In the genomic region with DNA sequence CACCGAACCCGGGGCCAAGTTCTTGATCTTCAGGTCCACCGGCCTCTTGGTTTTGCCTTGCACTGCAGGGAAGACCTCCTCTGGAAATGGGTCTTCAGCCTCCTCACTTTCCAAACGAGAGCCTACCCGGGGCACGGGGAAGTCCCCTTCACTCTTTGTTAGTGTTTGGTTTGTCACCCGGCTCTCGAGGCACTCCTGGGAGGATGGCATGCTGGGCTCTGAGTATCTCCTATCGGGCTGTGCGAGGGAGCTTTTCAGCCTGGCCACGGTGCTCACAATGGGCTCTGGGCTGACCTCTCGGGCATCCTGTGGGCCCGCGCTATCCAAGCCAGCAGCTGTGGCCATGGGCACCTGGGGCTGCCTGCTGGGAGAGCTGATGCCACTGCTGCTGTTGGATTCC, we compare ENCODE assay signal across 21 cellular contexts. TPM values are rescaled to one million over a fixed set of nuclear protein-coding genes. Genes with fewer than 3 reads are reported as not detected.
A peak's percentile ranks its signal among the peaks of the same experiment; 100 is the strongest.
DNase-seq lines count a peak whose midpoint lies in the region; ATAC-seq lines count a peak whose summit lies in the region.
"Had no signal": no experiment of that assay in that cellular context is flagged by ENCODE, and none has a peak within 500 bp of the region (broad histone marks: within the 10 kb centered on the region; RNA-seq: fewer than 3 reads in every experiment).

No MANE protein-coding gene starts in this region.

- H3K9me3 Mint-ChIP-seq in activated CD4-positive, alpha-beta T cell treated with anti-CD3 and anti-CD28 coated beads, Interleukin-2, amount 10 ng/mL, durations not matched to agents 24 days and 14 days: no peaks in the 10 kb centered on the region
- no peaks in the 10 kb centered on the region for H3K9me3 Mint-ChIP-seq in CD4-positive, alpha-beta memory T cell
- H3K9me3 Mint-ChIP-seq in activated T-cell treated with anti-CD3 and anti-CD28 coated beads, Interleukin-2, amount 50 U/mL, for 24 hours: no peaks in the 10 kb centered on the region
- H3K9me3 Mint-ChIP-seq in memory B cell: no peaks in the 10 kb centered on the region
- H3K9me3 Mint-ChIP-seq: nephron had no signal

- no peaks in the 10 kb centered on the region for H3K9me3 ChIP-seq in CD4-positive, alpha-beta memory T cell (ENCODE audit: control insufficient read depth in 1 of 2, low read length in 2 of 2)
- H3K9me3 ChIP-seq: heart right ventricle, stomach had no signal

- peaks cover 46% of the 10 kb centered on the region for H3K4me1 Mint-ChIP-seq in activated CD4-positive, alpha-beta T cell treated with anti-CD3 and anti-CD28 coated beads, Interleukin-2, amount 10 ng/mL, durations not matched to agents 24 days and 14 days
- H3K4me1 Mint-ChIP-seq in CD4-positive, alpha-beta memory T cell: peaks cover 46 to 79% (median 63%) of the 10 kb centered on the region in 4 donors
- peaks cover 74% of the 10 kb centered on the region for H3K4me1 Mint-ChIP-seq in activated T-cell treated with anti-CD3 and anti-CD28 coated beads, Interleukin-2, amount 50 U/mL, for 24 hours (ENCODE audit: low read depth)
- peaks cover 40% of the 10 kb centered on the region for H3K4me1 Mint-ChIP-seq in memory B cell

- peaks cover 71% of the 10 kb centered on the region for H3K4me1 ChIP-seq in CD4-positive, alpha-beta memory T cell (ENCODE audit: insufficient read depth, low read length)

- H3K27me3 ChIP-seq in CD4-positive, alpha-beta memory T cell (ENCODE audit: insufficient read depth, low read length): no peaks in the 10 kb centered on the region
- H3K27me3 ChIP-seq: heart right ventricle, stomach had no signal

- H3K27me3 Mint-ChIP-seq in activated CD4-positive, alpha-beta T cell treated with anti-CD3 and anti-CD28 coated beads, Interleukin-2, amount 10 ng/mL, durations not matched to agents 24 days and 14 days: no peaks in the 10 kb centered on the region
- no peaks in the 10 kb centered on the region for H3K27me3 Mint-ChIP-seq in CD4-positive, alpha-beta memory T cell
- no peaks in the 10 kb centered on the region for H3K27me3 Mint-ChIP-seq in activated T-cell treated with anti-CD3 and anti-CD28 coated beads, Interleukin-2, amount 50 U/mL, for 24 hours
- no peaks in the 10 kb centered on the region for H3K27me3 Mint-ChIP-seq in memory B cell

- H3K4me3 ChIP-seq in CD4-positive, alpha-beta memory T cell (ENCODE audit: low read length in 2 of 2): no peak overlapping the region
- H3K4me3 ChIP-seq: heart right ventricle, lung, SK-N-MC, stomach had no signal

- H3K27ac Mint-ChIP-seq in activated CD4-positive, alpha-beta T cell treated with anti-CD3 and anti-CD28 coated beads, Interleukin-2, amount 10 ng/mL, durations not matched to agents 24 days and 14 days: peak overlapping the region; percentile 60
- H3K27ac Mint-ChIP-seq in CD4-positive, alpha-beta memory T cell: peak overlapping the region; percentile 57 to 99 (median 85)
- H3K27ac Mint-ChIP-seq in activated T-cell treated with anti-CD3 and anti-CD28 coated beads, Interleukin-2, amount 50 U/mL, for 24 hours: peak overlapping the region; percentile 85
- H3K27ac Mint-ChIP-seq in memory B cell: peak overlapping the region; percentile 99
- H3K27ac Mint-ChIP-seq: nephron had no signal

- ATAC-seq in memory B cell (ENCODE audit: low read depth) (no peak), HG03520 (IDR thresholded peaks at IDR 0.05; ENCODE audit: unreplicated experiment) (no peak)
- ATAC-seq: heart right ventricle, Panc1 had no signal

- peak; percentile 55 for DNase-seq in activated CD4-positive, alpha-beta T cell treated with anti-CD3 and anti-CD28 coated beads, Interleukin-2, amount 10 ng/mL, durations not matched to agents 24 days and 14 days
- DNase-seq in activated CD4-positive, alpha-beta T cell treated with anti-CD3 and anti-CD28 coated beads for 48 hours: no peak
- no peak for DNase-seq in CD4-positive, alpha-beta memory T cell
- peak; percentile 58 for DNase-seq in activated T-cell treated with anti-CD3 and anti-CD28 coated beads, Interleukin-2, amount 50 U/mL, for 24 hours
- DNase-seq in memory B cell (ENCODE audit: low spot score in 2 of 2): no peak
- DNase-seq in NCI-H345 (lab: John Stamatoyannopoulos, UW): no peak
- no peak for DNase-seq in NCI-H1417 treated with DMSO at 0.1 percent for 48 hours (lab: John Stamatoyannopoulos, UW)
- DNase-seq: amniotic stem cell; DND-41; effector CD8-positive, alpha-beta T cell; heart right ventricle; Karpas-422; NCI-H1105; NCI-H774; stomach had no signal

- CTCF ChIA-PET in CD4-positive, alpha-beta memory T cell (lab: Charles Lee; ENCODE audit: partially characterized antibody): interaction anchor here (1.6 to 14.2 kb wide), 3 partner anchors 18 to 69 kb away, joined by 4 to 333 read pairs (median 220); no protein-coding TSS in a partner anchor

- H3K4me3 Mint-ChIP-seq in activated CD4-positive, alpha-beta T cell treated with anti-CD3 and anti-CD28 coated beads, Interleukin-2, amount 10 ng/mL, durations not matched to agents 24 days and 14 days: peak overlapping the region; percentile 61
- H3K4me3 Mint-ChIP-seq in CD4-positive, alpha-beta memory T cell: peak overlapping the region in 6 of 8 donors; percentile 29 to 79 (median 49)
- peak overlapping the region; percentile 29 for H3K4me3 Mint-ChIP-seq in activated T-cell treated with anti-CD3 and anti-CD28 coated beads, Interleukin-2, amount 50 U/mL, for 24 hours
- peak overlapping the region; percentile 8 for H3K4me3 Mint-ChIP-seq in memory B cell
- H3K4me3 Mint-ChIP-seq: nephron had no signal

- POLR2A ChIA-PET in CD4-positive, alpha-beta memory T cell (lab: Charles Lee; ENCODE audit: partially characterized antibody): interaction anchor here (0.9 to 17.5 kb wide), 7 partner anchors 8 to 86 kb away, joined by 3 to 651 read pairs (median 8); partner anchors contain the start of gene TAGAP

- peaks cover 71% of the 10 kb centered on the region for H3K36me3 Mint-ChIP-seq in activated CD4-positive, alpha-beta T cell treated with anti-CD3 and anti-CD28 coated beads, Interleukin-2, amount 10 ng/mL, durations not matched to agents 24 days and 14 days (ENCODE audit: low read depth)
- H3K36me3 Mint-ChIP-seq in CD4-positive, alpha-beta memory T cell: peaks cover 61 to 71% of the 10 kb centered on the region in 2 donors
- H3K36me3 Mint-ChIP-seq in activated T-cell treated with anti-CD3 and anti-CD28 coated beads, Interleukin-2, amount 50 U/mL, for 24 hours (ENCODE audit: low read depth): peaks cover 75% of the 10 kb centered on the region
- H3K36me3 Mint-ChIP-seq in memory B cell: peaks cover 37% of the 10 kb centered on the region

- peak overlapping the region; percentile 29 for H3K27ac ChIP-seq in CD4-positive, alpha-beta memory T cell (ENCODE audit: low read depth, low read length)
- H3K27ac ChIP-seq: C4-2B, SK-N-MC, stomach had no signal

- peaks cover 64% of the 10 kb centered on the region for H3K36me3 ChIP-seq in CD4-positive, alpha-beta memory T cell (ENCODE audit: insufficient read depth, low read length)

- intact Hi-C loops in activated CD4-positive, alpha-beta T cell treated with anti-CD3 and anti-CD28 coated beads, Interleukin-2, amount 10 ng/mL, durations not matched to agents 24 days and 14 days (cut with micrococcal nuclease): no loop called here
- intact Hi-C loops in CD4-positive, alpha-beta memory T cell (cut with micrococcal nuclease): no loop called here

RNA-seq across cellular contexts. Expression of gene TAGAP, which starts 8.1 kb away (rescaled TPM):
- 183 and 187 TPM in 2 replicates for total RNA-seq in activated CD4-positive, alpha-beta T cell treated with anti-CD3 and anti-CD28 coated beads, Interleukin-2, amount 10 ng/mL, durations not matched to agents 24 days and 14 days
- 100 to 1,000 TPM; 160 to 161 TPM for total RNA-seq in CD4-positive, alpha-beta memory T cell
- 100 to 1,000 TPM; 215 to 276 TPM for polyA plus RNA-seq in CD4-positive, alpha-beta memory T cell

RNA-seq across cellular contexts. Expression of gene RSPH3, which starts 36.7 kb away (rescaled TPM):
- 4.7 and 5.1 TPM in 2 replicates for total RNA-seq in activated CD4-positive, alpha-beta T cell treated with anti-CD3 and anti-CD28 coated beads, Interleukin-2, amount 10 ng/mL, durations not matched to agents 24 days and 14 days
- total RNA-seq in CD4-positive, alpha-beta memory T cell: 1 to 10 TPM; 3.4 to 3.5 TPM
- 1 to 10 TPM in 1 of 2 donors, under 1 TPM in 1; 0.66 to 3.7 TPM for polyA plus RNA-seq in CD4-positive, alpha-beta memory T cell

Comparison
In these comparisons a context has a peak if more than half of its experiments do, and no peak if none do; other contexts are left out.
1. DNase-seq: peak in activated CD4-positive, alpha-beta T cell treated with anti-CD3 and anti-CD28 coated beads, Interleukin-2, amount 10 ng/mL, durations not matched to agents 24 days and 14 days (single experiment) and activated T-cell treated with anti-CD3 and anti-CD28 coated beads, Interleukin-2, amount 50 U/mL, for 24 hours (single experiment); none in activated CD4-positive, alpha-beta T cell treated with anti-CD3 and anti-CD28 coated beads for 48 hours (single experiment), CD4-positive, alpha-beta memory T cell (0 of 5), memory B cell (0 of 2), NCI-H345 (single experiment) and NCI-H1417 treated with DMSO at 0.1 percent for 48 hours (single experiment).
2. H3K4me3 Mint-ChIP-seq: peak in every context shown above with its lines; median percentile 61 in activated CD4-positive, alpha-beta T cell treated with anti-CD3 and anti-CD28 coated beads, Interleukin-2, amount 10 ng/mL, durations not matched to agents 24 days and 14 days; 49 in CD4-positive, alpha-beta memory T cell; 29 in activated T-cell treated with anti-CD3 and anti-CD28 coated beads, Interleukin-2, amount 50 U/mL, for 24 hours; 8 in memory B cell.
3. Peak in every context shown above with its lines, with median percentiles within 50 percentile points of each other: H3K27ac Mint-ChIP-seq.